In genomic region chr3:17832021-17832420, GRCh38 we compare ENCODE assay signal across 26 cellular contexts.
DNase-seq lines count a peak whose midpoint lies in the region; ATAC-seq, FAIRE-seq and TF ChIP-seq lines count a peak whose summit lies in the region.
"Had no signal": no experiment of that assay in that cellular context is flagged by ENCODE, and none has a peak within 500 bp of the region (broad histone marks: within the 10 kb centered on the region; RNA-seq: fewer than 3 reads in every experiment).

No MANE protein-coding gene starts in this region.

- no peaks in the 10 kb centered on the region for H3K9me3 ChIP-seq in right atrium auricular region
- H3K9me3 ChIP-seq: BLaER1 treated with 17β-estradiol and CSF1 and Interleukin-3, amounts not matched to agents 10 nM and 100 nM had no signal

- no peak for TF ChIP-seq POLR2A in GM12892 (IDR thresholded peaks at IDR 0.05; ENCODE audit: low read depth, low read length)

- peak overlapping the region; percentile 65 for H3K27ac ChIP-seq in ACC112 (ENCODE audit: low read depth, low read length)
- peak overlapping the region; percentile 43 for H3K27ac ChIP-seq in epithelial cell of prostate
- no peak overlapping the region for H3K27ac ChIP-seq in right atrium auricular region
- H3K27ac ChIP-seq: BLaER1 treated with 17β-estradiol and CSF1 and Interleukin-3, amounts not matched to agents 10 nM and 100 nM; HL-60; KMS-11; RWPE1 had no signal

- peak overlapping the region; percentile 43; the same call in 1 of the 2 replicates for H3K4me3 ChIP-seq in ACC112 (ENCODE audit: low read depth, low read length)
- no peak overlapping the region for H3K4me3 ChIP-seq in foreskin fibroblast (ENCODE audit: low read depth in 1 of 2, low read length in 2 of 2)
- H3K4me3 ChIP-seq in right atrium auricular region: no peak overlapping the region
- H3K4me3 ChIP-seq: BLaER1 treated with 17β-estradiol and CSF1 and Interleukin-3, amounts not matched to agents 10 nM and 100 nM had no signal

- ATAC-seq in HG03095 (IDR thresholded peaks at IDR 0.05; ENCODE audit: unreplicated experiment): no peak

- H3K27me3 ChIP-seq in ACC112 (ENCODE audit: insufficient read depth, low read length) (no peaks in the 10 kb centered on the region), right atrium auricular region (no peaks in the 10 kb centered on the region)
- H3K27me3 ChIP-seq: BLaER1 treated with 17β-estradiol and CSF1 and Interleukin-3, amounts not matched to agents 10 nM and 100 nM had no signal

- H3K36me3 ChIP-seq in ACC112 (ENCODE audit: insufficient read depth, low read length) (no peaks in the 10 kb centered on the region), right atrium auricular region (no peaks in the 10 kb centered on the region)
- H3K36me3 ChIP-seq: BLaER1 treated with 17β-estradiol and CSF1 and Interleukin-3, amounts not matched to agents 10 nM and 100 nM had no signal

- TF ChIP-seq CTCF in foreskin fibroblast (IDR thresholded peaks at IDR 0.05; ENCODE audit: low read depth, low read length) (no peak), right atrium auricular region (IDR thresholded peaks at IDR 0.05) (no peak)

- peak overlapping the region; percentile 43 for H2AFZ ChIP-seq in ACC112 (ENCODE audit: low read length, unreplicated experiment)

- no peak for FAIRE-seq in GM12892 (lab: Jason Lieb, UNC)
- FAIRE-seq: D721Med, H1 had no signal

- H3K4me1 ChIP-seq in ACC112 (ENCODE audit: control insufficient read depth, insufficient read depth, low read length, unreplicated experiment): peaks cover 19% of the 10 kb centered on the region
- no peaks in the 10 kb centered on the region for H3K4me1 ChIP-seq in right atrium auricular region
- H3K4me1 ChIP-seq: BLaER1 treated with 17β-estradiol and CSF1 and Interleukin-3, amounts not matched to agents 10 nM and 100 nM had no signal

- H3K79me2 ChIP-seq in ACC112 (ENCODE audit: control insufficient read depth, insufficient read depth, low read length, unreplicated experiment): no peaks in the 10 kb centered on the region

- DNase-seq in M059J (ENCODE audit: low read depth) (peak; percentile 19), epithelial cell of prostate (ENCODE audit: low read depth, low spot score) (no peak), foreskin fibroblast (peak; percentile 46 to 70), NOMO-1 treated with DMSO at 0.1 percent for 48 hours (lab: John Stamatoyannopoulos, UW; ENCODE audit: unreplicated experiment) (no peak), right atrium auricular region (ENCODE audit: low spot score) (no peak), GM12892 (ENCODE audit: insufficient read length) (no peak)
- DNase-seq: 8988T; CD4-positive, alpha-beta T cell; DMS53; NCI-H1092 treated with DMSO at 0.1 percent for 48 hours; NCI-H1436; NCI-H187; NCI-H2171 treated with DMSO at 0.1 percent for 48 hours; NCI-H345; NCI-H524; NCI-H774; NK-92 treated with Interleukin-12 subunit alpha and Interleukin-12 subunit beta, amount 100 ng/mL, for 24 hours; SHP77 had no signal

Comparison
In these comparisons a context has a peak if more than half of its experiments do, and no peak if none do; other contexts are left out.
1. H3K27ac ChIP-seq: peak in ACC112 (single experiment) and epithelial cell of prostate (single experiment); none in right atrium auricular region (0 of 2).
2. DNase-seq: peak in M059J (single experiment) and foreskin fibroblast (2 of 2); none in epithelial cell of prostate (single experiment), NOMO-1 treated with DMSO at 0.1 percent for 48 hours (single experiment), right atrium auricular region (single experiment) and GM12892 (single experiment).